ENCODE assay signal across 13 cellular contexts in the genomic region with DNA sequence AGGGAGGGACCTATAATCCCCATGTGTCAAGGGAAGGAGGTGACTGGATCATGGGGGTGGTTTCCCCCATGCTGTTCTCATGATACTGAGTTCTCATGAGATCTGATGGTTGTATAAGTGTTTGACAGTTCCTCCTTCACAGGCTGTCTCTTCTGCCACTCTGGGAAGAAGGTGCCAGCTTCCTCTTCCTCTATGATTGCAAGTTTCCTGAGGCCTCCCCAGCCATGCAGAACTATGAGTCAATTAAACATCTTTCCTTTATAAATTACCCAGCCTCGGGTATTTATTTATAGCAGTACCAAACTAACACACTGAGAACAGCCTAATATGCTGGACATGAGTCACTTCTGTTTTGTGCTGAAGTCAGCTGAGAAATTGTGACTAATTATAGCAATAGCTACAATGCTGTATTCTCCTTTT.
A peak's percentile ranks its signal among the peaks of the same experiment; 100 is the strongest.
DNase-seq lines count a peak whose midpoint lies in the region; ATAC-seq and TF ChIP-seq lines count a peak whose summit lies in the region.
"Had no signal": no experiment of that assay in that cellular context is flagged by ENCODE, and none has a peak within 500 bp of the region (broad histone marks: within the 10 kb centered on the region; RNA-seq: fewer than 3 reads in every experiment).

No MANE protein-coding gene starts in this region.

- no peak overlapping the region for H3K4me3 ChIP-seq in psoas muscle
- no peak overlapping the region for H3K4me3 ChIP-seq in coronary artery
- H3K4me3 ChIP-seq: gastrocnemius medialis had no signal

- H3K27ac ChIP-seq in psoas muscle: no peak overlapping the region
- H3K27ac ChIP-seq in coronary artery: no peak overlapping the region
- H3K27ac ChIP-seq: gastrocnemius medialis had no signal

- peak; percentile 35 for DNase-seq in GM04503 (ENCODE audit: low read depth)
- DNase-seq in OCI-M1 (lab: John Stamatoyannopoulos, UW): peak; percentile 3
- peak; percentile 42 for DNase-seq in fibroblast of gingiva (ENCODE audit: low read depth)
- DNase-seq in psoas muscle: no peak
- no peak for DNase-seq in NCI-H1436 treated with DMSO at 0.1 percent for 48 hours (lab: John Stamatoyannopoulos, UW)
- DNase-seq in coronary artery (ENCODE audit: low spot score): no peak
- no peak for DNase-seq in glomerular visceral epithelial cell (ENCODE audit: extremely low spot score)
- DNase-seq in DMS 273 (lab: John Stamatoyannopoulos, UW; ENCODE audit: unreplicated experiment): no peak
- DNase-seq: activated CD4-positive, alpha-beta T cell treated with anti-CD3 and anti-CD28 coated beads, Interleukin-2, amount 50 U/mL, for 4 hours; gastrocnemius medialis; NCI-H2029; stimulated activated CD4-positive, alpha-beta T cell treated with anti-CD3 and anti-CD28 coated beads, Interleukin-15, amount 100 ng/mL, for 24 hours had no signal

- WGBS in psoas muscle, 3 donors: 29 to 37% (median 34%) methylated on average over 1 of the region's 1 CpG

- no peaks in the 10 kb centered on the region for H3K4me1 ChIP-seq in psoas muscle
- H3K4me1 ChIP-seq: gastrocnemius medialis had no signal

- no peak for TF ChIP-seq CTCF in psoas muscle (IDR thresholded peaks at IDR 0.05)
- TF ChIP-seq CTCF in coronary artery (IDR thresholded peaks at IDR 0.05): no peak

- H3K9me3 ChIP-seq in psoas muscle: no peaks in the 10 kb centered on the region
- H3K9me3 ChIP-seq: gastrocnemius medialis had no signal

- no peaks in the 10 kb centered on the region for H3K27me3 ChIP-seq in psoas muscle (ENCODE audit: insufficient read depth in 3 of 3, low read length in 2 of 3)
- H3K27me3 ChIP-seq: gastrocnemius medialis had no signal

- H3K36me3 ChIP-seq in psoas muscle (ENCODE audit: insufficient read depth in 1 of 2, low read depth in 1 of 2): no peaks in the 10 kb centered on the region
- H3K36me3 ChIP-seq: gastrocnemius medialis had no signal

- intact Hi-C loops in psoas muscle (cut with DNase I): no loop called here

- ATAC-seq in psoas muscle: peak in 3 of 4 donors; percentile 46 to 70 (median 53)
- ATAC-seq: gastrocnemius medialis, HCT116 had no signal

Comparison
In these comparisons a context has a peak if more than half of its experiments do, and no peak if none do; other contexts are left out.
1. DNase-seq: peak in GM04503 (single experiment), OCI-M1 (single experiment) and fibroblast of gingiva (single experiment); none in psoas muscle (0 of 2), NCI-H1436 treated with DMSO at 0.1 percent for 48 hours (single experiment), coronary artery (single experiment), glomerular visceral epithelial cell (single experiment) and DMS 273 (single experiment).